ENCODE assay signal across 22 cellular contexts in genomic region chr17:43860927-43861622, GRCh38. TPM values are rescaled to one million over a fixed set of nuclear protein-coding genes. Genes with fewer than 3 reads are reported as not detected.
A peak's percentile ranks its signal among the peaks of the same experiment; 100 is the strongest.
DNase-seq lines count a peak whose midpoint lies in the region; ATAC-seq, FAIRE-seq and TF ChIP-seq lines count a peak whose summit lies in the region.
"Had no signal": no experiment of that assay in that cellular context is flagged by ENCODE, and none has a peak within 500 bp of the region (broad histone marks: within the 10 kb centered on the region; RNA-seq: fewer than 3 reads in every experiment).

No MANE protein-coding gene starts in this region.

- H3K9me3 ChIP-seq in esophagus muscularis mucosa (no peaks in the 10 kb centered on the region), ovary (no peaks in the 10 kb centered on the region), aorta (ENCODE audit: control insufficient read depth, low read length) (no peaks in the 10 kb centered on the region)
- H3K9me3 ChIP-seq: body of pancreas had no signal

- no peak for TF ChIP-seq EP300 in esophagus muscularis mucosa (IDR thresholded peaks at IDR 0.05)
- TF ChIP-seq EP300 in ovary (IDR thresholded peaks at IDR 0.05), result no peak

- WGBS in esophagus muscularis mucosa, result 62% methylated on average over 5 of the region's 9 CpGs
- 10 to 22% (median 15%) methylated on average over 9 of the region's 9 CpGs for WGBS in ovary, 3 donors
- WGBS in aorta, 2 donors, result 31 to 37% methylated on average over 9 of the region's 9 CpGs

- peaks cover 20 to 38% (median 30%) of the 10 kb centered on the region in 4 donors for H3K4me1 ChIP-seq in esophagus muscularis mucosa
- H3K4me1 ChIP-seq in ovary (ENCODE audit: insufficient read depth), result peaks cover 5% of the 10 kb centered on the region
- H3K4me1 ChIP-seq in aorta (ENCODE audit: control insufficient read depth in 1 of 2, insufficient read depth in 2 of 2, low read length in 2 of 2), result peaks cover 0 to 4% of the 10 kb centered on the region in 2 donors
- H3K4me1 ChIP-seq: body of pancreas had no signal

- intact Hi-C loops in esophagus muscularis mucosa (cut with DNase I) (no loop called here), ovary (cut with DNase I) (no loop called here), aorta (cut with DNase I) (no loop called here)

- H3K27me3 ChIP-seq in esophagus muscularis mucosa (peaks cover 0 to 23% (median 0%) of the 10 kb centered on the region in 4 donors), ovary (no peaks in the 10 kb centered on the region), aorta (ENCODE audit: control insufficient read depth in 1 of 2, insufficient read depth in 2 of 2, low read length in 1 of 2) (no peaks in the 10 kb centered on the region)
- H3K27me3 ChIP-seq: body of pancreas had no signal

- H3K27ac ChIP-seq in esophagus muscularis mucosa (replicated peaks in 1 of 4) (peak overlapping the region in 3 of 4 donors; percentile 29 to 70 (median 43)), ovary (peak overlapping the region in 1 of 2 donors; percentile 60), aorta (ENCODE audit: low read depth in 1 of 2, low read length in 2 of 2) (peak overlapping the region in 1 of 2 donors; percentile 4)
- H3K27ac ChIP-seq: body of pancreas had no signal

- TF ChIP-seq CTCF in esophagus muscularis mucosa (IDR thresholded peaks at IDR 0.05) (no peak), ovary (IDR thresholded peaks at IDR 0.05) (no peak), D721Med (IDR thresholded peaks at IDR 0.05; ENCODE audit: insufficient read depth, missing control alignments) (no peak)

- ATAC-seq in aorta (ENCODE audit: low FRiP score), result peak; percentile 42
- ATAC-seq: body of pancreas; CD8-positive, alpha-beta T cell; left lobe of liver had no signal

- TF ChIP-seq POLR2A in esophagus muscularis mucosa (IDR thresholded peaks at IDR 0.05; ENCODE audit: low read depth) (no peak), ovary (IDR thresholded peaks at IDR 0.05) (no peak), H54 (IDR thresholded peaks at IDR 0.05; ENCODE audit: low read depth, low read length) (no peak)

- H3K36me3 ChIP-seq in esophagus muscularis mucosa (no peaks in the 10 kb centered on the region), ovary (no peaks in the 10 kb centered on the region), aorta (ENCODE audit: control insufficient read depth in 1 of 2, insufficient read depth in 2 of 2, low read length in 1 of 2) (no peaks in the 10 kb centered on the region)

- FAIRE-seq in D721Med (lab: Jason Lieb, UNC), result no peak
- FAIRE-seq in H54 (lab: Jason Lieb, UNC), result no peak
- FAIRE-seq: A204.1 had no signal

- H3K4me3 ChIP-seq in esophagus muscularis mucosa (no peak overlapping the region), ovary (no peak overlapping the region), aorta (ENCODE audit: low read length in 2 of 2) (no peak overlapping the region)
- H3K4me3 ChIP-seq: body of pancreas had no signal

- peak; percentile 60 for DNase-seq in NCI-H82 (lab: John Stamatoyannopoulos, UW)
- no peak for DNase-seq in NCI-H82 treated with DMSO at 0.1 percent for 48 hours (lab: John Stamatoyannopoulos, UW; ENCODE audit: unreplicated experiment)
- no peak for DNase-seq in esophagus muscularis mucosa (ENCODE audit: extremely low spot score)
- DNase-seq in ovary, result peak in 4 of 5 donors; percentile 48 to 86 (median 64)
- no peak for DNase-seq in aorta
- no peak for DNase-seq in NCI-H2107 treated with DMSO at 0.1 percent for 48 hours (lab: John Stamatoyannopoulos, UW; ENCODE audit: unreplicated experiment)
- no peak for DNase-seq in D721Med (ENCODE audit: insufficient read length, low spot score)
- DNase-seq in H54 (ENCODE audit: insufficient read length, low spot score), result no peak
- DNase-seq: activated CD8-positive, alpha-beta memory T cell treated with anti-CD3 and anti-CD28 coated beads, Interleukin-2, amount 50 U/mL, for 4 hours; activated naive CD4-positive, alpha-beta T cell; body of pancreas; CD8-positive, alpha-beta T cell; EL; IMR-90; naive B cell; NCI-H1105; NCI-H2227 treated with DMSO at 0.1 percent for 48 hours; SHP77 treated with DMSO at 0.1 percent for 48 hours had no signal

RNA-seq across cellular contexts. Expression of gene CD300LG, which starts 14.1 kb away (rescaled TPM):
- total RNA-seq in esophagus muscularis mucosa (10 to 100 TPM in 1 of 4 donors, 1 to 10 TPM in 2, under 1 TPM in 1; 0.83 to 12.0 (median 7.3) TPM), ovary (1 to 10 TPM in 5 of 7 donors, under 1 TPM in 2; 0.13 to 6.8 (median 1.2) TPM), aorta (1 to 10 TPM; 3.9 to 9.4 TPM)
- polyA plus RNA-seq in ovary (1 to 10 TPM; 3.4 to 5.6 TPM), aorta (under 1 TPM; 0.05 to 0.13 TPM)
- total RNA-seq: CD8-positive, alpha-beta T cell; H4; IMR-90; left lobe of liver; pulmonary artery endothelial cell had no signal
- polyA plus RNA-seq: IMR-90 had no signal

RNA-seq across cellular contexts. Expression of gene MPP3, which starts 28.1 kb away (rescaled TPM):
- total RNA-seq in esophagus muscularis mucosa (1 to 10 TPM; 5.0 to 9.9 (median 6.2) TPM), ovary (10 to 100 TPM in 1 of 7 donors, 1 to 10 TPM in 6; 2.7 to 17.2 (median 4.4) TPM), aorta (10 to 100 TPM; 14.6 to 15.7 TPM)
- polyA plus RNA-seq in ovary (1 to 10 TPM; 2.7 to 2.9 TPM), aorta (10 to 100 TPM in 1 of 2 donors, 1 to 10 TPM in 1; 3.1 to 25.2 TPM)
- total RNA-seq: CD8-positive, alpha-beta T cell had no signal

RNA-seq across cellular contexts. Expression of gene MPP2, which starts 46.3 kb away (rescaled TPM):
- total RNA-seq in esophagus muscularis mucosa (10 to 100 TPM; 13.3 to 15.9 (median 15.6) TPM), ovary (1 to 10 TPM; 3.3 to 6.5 (median 5.6) TPM), aorta (10 to 100 TPM; 11.5 to 14.2 TPM)
- polyA plus RNA-seq in ovary (1 to 10 TPM; 2.6 to 2.9 TPM), aorta (1 to 10 TPM; 1.4 to 5.5 TPM)

Comparison
In these comparisons a context has a peak if more than half of its experiments do, and no peak if none do; other contexts are left out.
1. DNase-seq: peak in NCI-H82 (single experiment) and ovary (4 of 5); none in NCI-H82 treated with DMSO at 0.1 percent for 48 hours (single experiment), esophagus muscularis mucosa (single experiment), aorta (0 of 2), NCI-H2107 treated with DMSO at 0.1 percent for 48 hours (single experiment), D721Med (single experiment) and H54 (single experiment).